Comparison of ENCODE assay signal across 19 cellular contexts in genomic region chr4:53913771-53914170, GRCh38.
DNase-seq lines count a peak whose midpoint lies in the region; ATAC-seq and TF ChIP-seq lines count a peak whose summit lies in the region.
"Had no signal": no experiment of that assay in that cellular context is flagged by ENCODE, and none has a peak within 500 bp of the region (broad histone marks: within the 10 kb centered on the region; RNA-seq: fewer than 3 reads in every experiment).

No MANE protein-coding gene starts in this region.

- dilution Hi-C loops in mammary epithelial cell (cut with HindIII; ENCODE audit: low sequenced_read_pairs), result no loop called here

- CTCF ChIA-PET in mammary epithelial cell (lab: Charles Lee; ENCODE audit: low non-redundant PET), result interaction anchor here (0.7 to 1.4 kb wide), 3 partner anchors 319 to 548 kb away, joined by 8 to 18 read pairs (median 11); no protein-coding TSS in a partner anchor
- CTCF ChIA-PET in activated CD8-positive, alpha-beta memory T cell treated with anti-CD3 and anti-CD28 coated beads, Interleukin-2, amount 10 ng/mL, durations not matched to agents 7 days and 5 days (lab: Charles Lee), result interaction anchor here (0.7 to 1.5 kb wide), 3 partner anchors 16 to 865 kb away, joined by 3 to 5 read pairs (median 4); no protein-coding TSS in a partner anchor

- no peaks in the 10 kb centered on the region for H3K36me3 ChIP-seq in GM23248 (ENCODE audit: low read depth)
- no peaks in the 10 kb centered on the region for H3K36me3 ChIP-seq in mammary epithelial cell (ENCODE audit: insufficient read depth, low read length)
- no peaks in the 10 kb centered on the region for H3K36me3 ChIP-seq in spleen

- no peak for TF ChIP-seq POLR2A in spleen (IDR thresholded peaks at IDR 0.05)

- in situ Hi-C loops in GM23248 (cut with MboI) (loop anchor here (25.0 kb wide), 2 partner anchors 726 to 901 kb away; no protein-coding TSS in a partner anchor), mammary epithelial cell (cut with MboI; ENCODE audit: low sequenced_read_pairs in 2 of 2) (loop anchor here in 1 of 2 donors (5.0 kb wide), 1 partner anchor 304 kb away; no protein-coding TSS in a partner anchor)

- H2AFZ ChIP-seq in GM23248 (no peak overlapping the region), mammary epithelial cell (ENCODE audit: low read depth, low read length) (no peak overlapping the region)

- H3K9me3 Mint-ChIP-seq in activated CD8-positive, alpha-beta memory T cell treated with anti-CD3 and anti-CD28 coated beads, Interleukin-2, amount 10 ng/mL, durations not matched to agents 7 days and 5 days (ENCODE audit: low read depth), result no peaks in the 10 kb centered on the region
- H3K9me3 Mint-ChIP-seq: CD4-positive, CD25-positive, alpha-beta regulatory T cell had no signal

- H3K9me2 ChIP-seq in GM23248 (ENCODE audit: insufficient read depth), result no peaks in the 10 kb centered on the region
- H3K9me2 ChIP-seq: SK-N-SH had no signal

- H3K4me3 ChIP-seq in GM23248 (no peak overlapping the region), mammary epithelial cell (replicated peaks in 1 of 3; ENCODE audit: insufficient read depth in 1 of 3, low read depth in 2 of 3, low read length in 3 of 3) (no peak overlapping the region), spleen (no peak overlapping the region)
- H3K4me3 ChIP-seq: K562 had no signal

- BruUV-seq in mammary epithelial cell (replicated peaks; lab: Mats Ljungman, UMichigan), result TSS peak; percentile 93

- H3K79me2 ChIP-seq in GM23248 (ENCODE audit: insufficient read depth), result no peaks in the 10 kb centered on the region
- H3K79me2 ChIP-seq in mammary epithelial cell (ENCODE audit: insufficient read depth, low read length), result no peaks in the 10 kb centered on the region

- no peak for ATAC-seq in foreskin keratinocyte
- ATAC-seq in activated CD8-positive, alpha-beta memory T cell treated with anti-CD3 and anti-CD28 coated beads, Interleukin-2, amount 10 ng/mL, durations not matched to agents 7 days and 5 days, result no peak
- ATAC-seq: K562, Panc1 had no signal

- H4K20me1 ChIP-seq in GM23248 (ENCODE audit: insufficient read depth) (no peaks in the 10 kb centered on the region), mammary epithelial cell (ENCODE audit: insufficient read depth, low read length) (no peaks in the 10 kb centered on the region)

- peaks cover 1% of the 10 kb centered on the region for H3K4me1 Mint-ChIP-seq in activated CD8-positive, alpha-beta memory T cell treated with anti-CD3 and anti-CD28 coated beads, Interleukin-2, amount 10 ng/mL, durations not matched to agents 7 days and 5 days

- H3K27ac Mint-ChIP-seq in activated CD8-positive, alpha-beta memory T cell treated with anti-CD3 and anti-CD28 coated beads, Interleukin-2, amount 10 ng/mL, durations not matched to agents 7 days and 5 days, result no peak overlapping the region
- H3K27ac Mint-ChIP-seq: CD4-positive, CD25-positive, alpha-beta regulatory T cell had no signal

- DNase-seq in GM23248 (no peak), mammary epithelial cell (peak; percentile 53), foreskin keratinocyte (no peak), spleen (no peak), AG20443 (ENCODE audit: low spot score) (no peak), NAMALWA (ENCODE audit: low spot score) (no peak)
- no peak for DNase-seq in activated CD8-positive, alpha-beta memory T cell treated with anti-CD3 and anti-CD28 coated beads, Interleukin-2, amount 10 ng/mL, durations not matched to agents 7 days and 5 days
- DNase-seq: ACHN, H7, NCI-H1105 treated with DMSO at 0.1 percent for 48 hours, NCI-H146, NCI-H1930, NCI-H510A, NCI-H69, SIG-M5, SK-N-SH had no signal

- peaks cover 52% of the 10 kb centered on the region for H3K4me1 ChIP-seq in GM23248 (ENCODE audit: insufficient read depth)
- H3K4me1 ChIP-seq in mammary epithelial cell (ENCODE audit: insufficient read depth, low read length), result peaks cover 73% of the 10 kb centered on the region
- peaks cover 42% of the 10 kb centered on the region for H3K4me1 ChIP-seq in foreskin keratinocyte
- peaks cover 0 to 33% (median 5%) of the 10 kb centered on the region in 6 donors for H3K4me1 ChIP-seq in spleen

- WGBS in GM23248 (ENCODE audit: low coverage in 1 of 2, low lambda C conversion rate in 2 of 2, missing lambda C conversion rate in 2 of 2), 2 experiments, result 83 to 85% methylated on average over 3 of the region's 3 CpGs
- WGBS in mammary epithelial cell (ENCODE audit: low coverage, missing lambda C conversion rate), result 67% methylated on average over 3 of the region's 3 CpGs
- WGBS in spleen, 5 donors, result 90 to 97% (median 92%) methylated on average over 3 of the region's 3 CpGs

- TF ChIP-seq CTCF in mammary epithelial cell (conservative IDR thresholded peaks at IDR 0.05 in 1 of 2, IDR thresholded peaks at IDR 0.05 in 1 of 2; ENCODE audit: extremely low read depth in 1 of 2, insufficient read depth in 1 of 2, low read depth in 1 of 2, low read length in 2 of 2) (no peak), foreskin keratinocyte (conservative IDR thresholded peaks at IDR 0.05) (no peak), spleen (IDR thresholded peaks at IDR 0.05 in 8 of 11, conservative IDR thresholded peaks at IDR 0.05 in 3 of 11) (no peak)

- intact Hi-C loops in mammary epithelial cell (cut with micrococcal nuclease) (loop anchor here (5.0 to 10.0 kb wide), 3 partner anchors 79 to 1079 kb away; no protein-coding TSS in a partner anchor), spleen (cut with DNase I; ENCODE audit: low total_unique reads) (no loop called here)

- peaks cover 19% of the 10 kb centered on the region for H3K27me3 Mint-ChIP-seq in activated CD8-positive, alpha-beta memory T cell treated with anti-CD3 and anti-CD28 coated beads, Interleukin-2, amount 10 ng/mL, durations not matched to agents 7 days and 5 days

- peak overlapping the region; percentile 25 for H3K4me2 ChIP-seq in GM23248 (ENCODE audit: unreplicated experiment)
- peak overlapping the region; percentile 53 for H3K4me2 ChIP-seq in mammary epithelial cell (ENCODE audit: insufficient read depth, low read depth, low read length)
- H3K4me2 ChIP-seq: SK-N-SH had no signal

- H3F3A ChIP-seq in GM23248 (ENCODE audit: insufficient read depth), result peaks cover 67% of the 10 kb centered on the region

- no peaks in the 10 kb centered on the region for H3K36me3 Mint-ChIP-seq in activated CD8-positive, alpha-beta memory T cell treated with anti-CD3 and anti-CD28 coated beads, Interleukin-2, amount 10 ng/mL, durations not matched to agents 7 days and 5 days
- H3K36me3 Mint-ChIP-seq: CD4-positive, CD25-positive, alpha-beta regulatory T cell had no signal

- no peaks in the 10 kb centered on the region for H3K9me3 ChIP-seq in GM23248 (ENCODE audit: low read depth)
- H3K9me3 ChIP-seq in mammary epithelial cell (replicated peaks; ENCODE audit: insufficient read depth, low read length), result no peaks in the 10 kb centered on the region
- no peaks in the 10 kb centered on the region for H3K9me3 ChIP-seq in spleen
- H3K9me3 ChIP-seq: SK-N-SH had no signal

- H3K27me3 ChIP-seq in GM23248 (replicated peaks; ENCODE audit: insufficient read depth) (no peaks in the 10 kb centered on the region), mammary epithelial cell (ENCODE audit: insufficient read depth, low read length) (no peaks in the 10 kb centered on the region), foreskin keratinocyte (no peaks in the 10 kb centered on the region), spleen (replicated peaks in 1 of 7) (peaks cover 0 to 5% (median 0%) of the 10 kb centered on the region in 7 donors)

- H3K4me3 Mint-ChIP-seq in activated CD8-positive, alpha-beta memory T cell treated with anti-CD3 and anti-CD28 coated beads, Interleukin-2, amount 10 ng/mL, durations not matched to agents 7 days and 5 days, result no peak overlapping the region
- H3K4me3 Mint-ChIP-seq: CD4-positive, CD25-positive, alpha-beta regulatory T cell had no signal

- H3K9ac ChIP-seq in GM23248 (peak overlapping the region; percentile 60; the same call in 1 of the 2 replicates), mammary epithelial cell (ENCODE audit: insufficient read depth, low read length) (peak overlapping the region; percentile 59)

- H3K27ac ChIP-seq in GM23248, result peak overlapping the region; percentile 89
- peak overlapping the region; percentile 99 for H3K27ac ChIP-seq in mammary epithelial cell (ENCODE audit: insufficient read depth, low read depth, low read length)
- H3K27ac ChIP-seq in foreskin keratinocyte, result peak overlapping the region; percentile 72
- peak overlapping the region in 6 of 8 donors; percentile 52 to 85 (median 77) for H3K27ac ChIP-seq in spleen
